ENCODE assay signal across 24 cellular contexts in genomic region chr9:7006417-7006816, GRCh38.
"Had no signal": no experiment of that assay in that cellular context is flagged by ENCODE, and none has a peak within 500 bp of the region (broad histone marks: within the 10 kb centered on the region; RNA-seq: fewer than 3 reads in every experiment).

No MANE protein-coding gene starts in this region.

- H3K27me3 Mint-ChIP-seq: activated CD8-positive, alpha-beta memory T cell treated with anti-CD3 and anti-CD28 coated beads, Interleukin-2, amount 10 ng/mL, durations not matched to agents 7 days and 5 days; activated naive CD8-positive, alpha-beta T cell treated with anti-CD3 and anti-CD28 coated beads, Interleukin-2, amount 50 U/mL, for 24 hours had no signal

- H3K4me3 Mint-ChIP-seq: activated CD8-positive, alpha-beta memory T cell treated with anti-CD3 and anti-CD28 coated beads, Interleukin-2, amount 10 ng/mL, durations not matched to agents 7 days and 5 days; activated naive CD8-positive, alpha-beta T cell treated with anti-CD3 and anti-CD28 coated beads, Interleukin-2, amount 50 U/mL, for 24 hours; activated T-cell treated with anti-CD3 and anti-CD28 coated beads, Interleukin-2, amount 50 U/mL, for 4 hours; T-helper 1 cell treated with Interleukin-12 subunit alpha and Interleukin-12 subunit beta and Interleukin-4 antibody, amounts not matched to agents 30 μg/mL and 1 μg/mL, for 36 hours had no signal

- H3K27ac ChIP-seq: body of pancreas, PC-9 had no signal

- ATAC-seq: activated CD8-positive, alpha-beta memory T cell treated with anti-CD3 and anti-CD28 coated beads, Interleukin-2, amount 10 ng/mL, durations not matched to agents 7 days and 5 days; activated naive CD4-positive, alpha-beta T cell treated with anti-CD3 and anti-CD28 coated beads, Interleukin-2, amount 50 U/mL, for 72 hours; activated naive CD8-positive, alpha-beta T cell treated with anti-CD3 and anti-CD28 coated beads, Interleukin-2, amount 50 U/mL, for 24 hours; activated T-cell treated with anti-CD3 and anti-CD28 coated beads, Interleukin-2, amount 50 U/mL, for 4 hours; body of pancreas had no signal

- H3K4me2 ChIP-seq: PC-9 had no signal

- DNase-seq: activated CD4-positive, alpha-beta T cell treated with anti-CD3 and anti-CD28 coated beads for 48 hours; activated CD4-positive, alpha-beta T cell treated with anti-CD3 and anti-CD28 coated beads, Interleukin-2, amount 50 U/mL, for 4 hours; activated CD4-positive, CD25-positive, alpha-beta regulatory T cell treated with anti-CD3 and anti-CD28 coated beads, Interleukin-2, amount 50 U/mL, for 72 hours; activated CD8-positive, alpha-beta memory T cell treated with anti-CD3 and anti-CD28 coated beads, Interleukin-2, amount 10 ng/mL, durations not matched to agents 7 days and 5 days; activated effector memory CD4-positive, alpha-beta T cell treated with anti-CD3 and anti-CD28 coated beads, Interleukin-2, amount 50 U/mL, for 16 hours; activated naive CD4-positive, alpha-beta T cell treated with Interleukin-2 at 50 U/mL for 16 hours; activated naive CD8-positive, alpha-beta T cell treated with anti-CD3 and anti-CD28 coated beads, Interleukin-2, amount 50 U/mL, for 24 hours; activated T-cell treated with anti-CD3 and anti-CD28 coated beads, Interleukin-2, amount 50 U/mL, for 4 hours; amniotic stem cell; body of pancreas; central memory CD4-positive, alpha-beta T cell; KBM-7; MV-4-11; NCI-H1105; NCI-H1436; NCI-H1694 treated with DMSO at 0.1 percent for 48 hours; NCI-H2029 treated with DMSO at 0.1 percent for 48 hours; NCI-H345; NCI-H524; PC-9; SHP77 treated with DMSO at 0.1 percent for 48 hours had no signal

- H3K4me3 ChIP-seq: ascending aorta, body of pancreas, PC-9 had no signal

- H3K4me1 ChIP-seq: ascending aorta, body of pancreas had no signal

- H3K27ac Mint-ChIP-seq: activated CD8-positive, alpha-beta memory T cell treated with anti-CD3 and anti-CD28 coated beads, Interleukin-2, amount 10 ng/mL, durations not matched to agents 7 days and 5 days; activated naive CD4-positive, alpha-beta T cell treated with anti-CD3 and anti-CD28 coated beads, Interleukin-2, amount 50 U/mL, for 72 hours; activated naive CD8-positive, alpha-beta T cell treated with anti-CD3 and anti-CD28 coated beads, Interleukin-2, amount 50 U/mL, for 24 hours; T-helper 1 cell treated with Interleukin-12 subunit alpha and Interleukin-12 subunit beta and Interleukin-4 antibody, amounts not matched to agents 30 μg/mL and 1 μg/mL, for 36 hours had no signal

- H3K9me3 Mint-ChIP-seq: activated naive CD8-positive, alpha-beta T cell treated with anti-CD3 and anti-CD28 coated beads, Interleukin-2, amount 50 U/mL, for 24 hours had no signal

- H3K27me3 ChIP-seq: ascending aorta, body of pancreas had no signal

- H3K9me3 ChIP-seq: ascending aorta, body of pancreas had no signal

- H2AFZ ChIP-seq: PC-9 had no signal
